Comparison of ENCODE assay signal across 20 cellular contexts in genomic region chr10:69685426-69685801, GRCh38. TPM values are rescaled to one million over a fixed set of nuclear protein-coding genes. Genes with fewer than 3 reads are reported as not detected.
A peak's percentile ranks its signal among the peaks of the same experiment; 100 is the strongest.
DNase-seq lines count a peak whose midpoint lies in the region; ATAC-seq and TF ChIP-seq lines count a peak whose summit lies in the region.
"Had no signal": no experiment of that assay in that cellular context is flagged by ENCODE, and none has a peak within 500 bp of the region (broad histone marks: within the 10 kb centered on the region; RNA-seq: fewer than 3 reads in every experiment).

No MANE protein-coding gene starts in this region.

- no peaks in the 10 kb centered on the region for H4K20me1 ChIP-seq in PC-3 (ENCODE audit: low read length)

- intact Hi-C loops in PC-3 (cut with micrococcal nuclease) (no loop called here), vagina (cut with DNase I) (no loop called here)

- H3K4me1 ChIP-seq in PC-3 (ENCODE audit: insufficient read depth, low read length) (peaks cover 23% of the 10 kb centered on the region), duodenal mucosa (ENCODE audit: control insufficient read depth in 1 of 2, insufficient read depth in 2 of 2, low read length in 2 of 2) (peaks cover 32 to 35% of the 10 kb centered on the region in 2 donors), suprapubic skin (peaks cover 35% of the 10 kb centered on the region), vagina (peaks cover 25% of the 10 kb centered on the region)

- no peak for TF ChIP-seq CTCF in PC-3 (conservative IDR thresholded peaks at IDR 0.05; ENCODE audit: low read depth, low read length)
- TF ChIP-seq CTCF in mesothelial cell of epicardium (IDR thresholded peaks at IDR 0.05; ENCODE audit: unreplicated experiment), result no peak
- no peak for TF ChIP-seq CTCF in suprapubic skin (IDR thresholded peaks at IDR 0.05)
- TF ChIP-seq CTCF in vagina (IDR thresholded peaks at IDR 0.05), result no peak

- H3K36me3 ChIP-seq in PC-3 (ENCODE audit: low read depth, low read length), result no peaks in the 10 kb centered on the region
- no peaks in the 10 kb centered on the region for H3K36me3 ChIP-seq in duodenal mucosa (ENCODE audit: control insufficient read depth in 1 of 2, insufficient read depth in 2 of 2, low read length in 2 of 2)
- no peaks in the 10 kb centered on the region for H3K36me3 ChIP-seq in suprapubic skin
- H3K36me3 ChIP-seq in vagina, result no peaks in the 10 kb centered on the region
- H3K36me3 ChIP-seq: esophagus muscularis mucosa, left lung had no signal

- H3K27me3 ChIP-seq in PC-3 (ENCODE audit: low read length), result peaks cover 15% of the 10 kb centered on the region
- peaks cover 0 to 5% of the 10 kb centered on the region in 2 donors for H3K27me3 ChIP-seq in duodenal mucosa (ENCODE audit: control insufficient read depth in 1 of 2, insufficient read depth in 2 of 2, low read length in 2 of 2)
- no peaks in the 10 kb centered on the region for H3K27me3 ChIP-seq in suprapubic skin
- no peaks in the 10 kb centered on the region for H3K27me3 ChIP-seq in vagina
- H3K27me3 ChIP-seq: esophagus muscularis mucosa had no signal

- H3K27ac ChIP-seq in PC-3 (ENCODE audit: low read length) (peak overlapping the region; percentile 50), duodenal mucosa (ENCODE audit: low read depth, low read length) (peak overlapping the region; percentile 84), suprapubic skin (peak overlapping the region; percentile 75), vagina (no peak overlapping the region)
- H3K27ac ChIP-seq: esophagus muscularis mucosa had no signal

- no peaks in the 10 kb centered on the region for H3K79me2 ChIP-seq in PC-3 (ENCODE audit: low read length)

- TF ChIP-seq EP300 in suprapubic skin (IDR thresholded peaks at IDR 0.05), result no peak

- no peak overlapping the region for H3K4me3 Mint-ChIP-seq in mesothelial cell of epicardium
- H3K4me3 Mint-ChIP-seq: activated naive CD8-positive, alpha-beta T cell; CD8-positive, alpha-beta memory T cell; HFFc6 had no signal

- peaks cover 42% of the 10 kb centered on the region for H3K4me1 Mint-ChIP-seq in mesothelial cell of epicardium
- H3K4me1 Mint-ChIP-seq: CD8-positive, alpha-beta memory T cell had no signal

- H2AFZ ChIP-seq in PC-3 (ENCODE audit: low read length), result peak overlapping the region; percentile 39

- 67% methylated on average over 5 of the region's 5 CpGs for WGBS in suprapubic skin

- peak overlapping the region; percentile 90 for H3K27ac Mint-ChIP-seq in mesothelial cell of epicardium
- H3K27ac Mint-ChIP-seq: activated naive CD8-positive, alpha-beta T cell; CD8-positive, alpha-beta memory T cell; HFFc6 had no signal

- H3K9ac ChIP-seq in PC-3 (ENCODE audit: low read length), result no peak overlapping the region; the same call in 1 of the 2 replicates
- peak overlapping the region; percentile 25 to 80 for H3K9ac ChIP-seq in duodenal mucosa (ENCODE audit: low read depth in 1 of 2, low read length in 2 of 2)

- no peak for TF ChIP-seq POLR2A in suprapubic skin (IDR thresholded peaks at IDR 0.05)
- no peak for TF ChIP-seq POLR2A in vagina (IDR thresholded peaks at IDR 0.05)

- no TSS peak for BruUV-seq in PC-3 (replicated peaks; lab: Mats Ljungman, UMichigan)

- no peaks in the 10 kb centered on the region for H3F3A ChIP-seq in PC-3 (ENCODE audit: low read length, unreplicated experiment)

- H3K9me3 ChIP-seq in PC-3 (ENCODE audit: low read length) (no peaks in the 10 kb centered on the region), duodenal mucosa (ENCODE audit: control insufficient read depth in 1 of 2, low read length in 2 of 2) (no peaks in the 10 kb centered on the region), suprapubic skin (no peaks in the 10 kb centered on the region), vagina (no peaks in the 10 kb centered on the region)
- H3K9me3 ChIP-seq: esophagus muscularis mucosa, left lung had no signal

- DNase-seq in PC-3, result peak; percentile 77
- DNase-seq in mesothelial cell of epicardium (ENCODE audit: low spot score in 2 of 2, unreplicated experiment in 2 of 2), result no peak
- DNase-seq in suprapubic skin (ENCODE audit: low spot score in 2 of 2), result no peak
- DNase-seq in vagina (ENCODE audit: extremely low spot score in 2 of 2), result no peak
- no peak for DNase-seq in DMS153 (lab: John Stamatoyannopoulos, UW)
- no peak for DNase-seq in SW 1271 (lab: John Stamatoyannopoulos, UW)
- DNase-seq: activated CD4-positive, CD25-positive, alpha-beta regulatory T cell treated with anti-CD3 and anti-CD28 coated beads, Interleukin-2, amount 50 U/mL, for 72 hours; activated CD8-positive, alpha-beta memory T cell treated with anti-CD3 and anti-CD28 coated beads for 24 hours; CD8-positive, alpha-beta memory T cell; HFFc6; KG1; NCI-H2081 treated with DMSO at 0.1 percent for 48 hours; NCI-H510A; occipital lobe had no signal

- POLR2A ChIA-PET in PC-3 (lab: Charles Lee; ENCODE audit: unreplicated experiment), result no interaction called here

- no peaks in the 10 kb centered on the region for H3K36me3 Mint-ChIP-seq in mesothelial cell of epicardium
- H3K36me3 Mint-ChIP-seq: activated naive CD8-positive, alpha-beta T cell; brain; CD8-positive, alpha-beta memory T cell had no signal

- H3K27me3 Mint-ChIP-seq in mesothelial cell of epicardium (ENCODE audit: low read depth), result no peaks in the 10 kb centered on the region
- H3K27me3 Mint-ChIP-seq: activated naive CD8-positive, alpha-beta T cell had no signal

- ATAC-seq in PC-3, result peak; percentile 11; the same call in 1 of the 2 replicates
- ATAC-seq in GM21360 (IDR thresholded peaks at IDR 0.05; ENCODE audit: unreplicated experiment), result no peak

- CTCF ChIA-PET in PC-3 (lab: Charles Lee), result interaction anchor here (0.6 kb wide), 1 partner anchor 28 kb away, joined by 3 read pairs; no protein-coding TSS in a partner anchor

- H3K4me3 ChIP-seq in PC-3 (ENCODE audit: low read length), result no peak overlapping the region
- H3K4me3 ChIP-seq in duodenal mucosa (ENCODE audit: low read depth in 1 of 2, low read length in 2 of 2), result peak overlapping the region in 1 of 2 donors; percentile 53
- no peak overlapping the region for H3K4me3 ChIP-seq in suprapubic skin
- H3K4me3 ChIP-seq in vagina, result no peak overlapping the region
- H3K4me3 ChIP-seq: esophagus muscularis mucosa, left lung had no signal

- no peaks in the 10 kb centered on the region for H3K9me2 ChIP-seq in PC-3 (replicated peaks; ENCODE audit: low read length)

- no peaks in the 10 kb centered on the region for H3K9me3 Mint-ChIP-seq in mesothelial cell of epicardium
- H3K9me3 Mint-ChIP-seq: brain; CD8-positive, alpha-beta memory T cell; HFFc6 had no signal

- peak overlapping the region; percentile 34 for H3K4me2 ChIP-seq in PC-3 (ENCODE audit: low read length)

RNA-seq across cellular contexts. Expression of gene FAM241B, which starts 55.4 kb away (rescaled TPM):
- total RNA-seq in PC-3 (2014; rRNA removed), result 37.5 and 45.4 TPM in 2 replicates
- total RNA-seq in mesothelial cell of epicardium, result 19.2 to 20.9 TPM (median 20.1 TPM) in 3 replicates
- total RNA-seq in suprapubic skin, result 1 to 10 TPM in 3 of 4 donors, under 1 TPM in 1; 0.49 to 4.3 (median 2.5) TPM
- 0.98 TPM for total RNA-seq in vagina
